In genomic region chr16:4692460-4693295, GRCh38 we compare ENCODE assay signal across 1 cellular context.
TF ChIP-seq lines count a peak whose summit lies in the region.

No MANE protein-coding gene starts in this region.

TF ChIP-seq in H1, 55 proteins besides CTCF, POLR2A, EP300 and RAD21:
- TF ChIP-seq POLR2AphosphoS5 (IDR thresholded peaks at IDR 0.05; ENCODE audit: low read depth, low read length) (0 out of 2 replicates have a peak, but pooled peaks have one; percentile 36), GABPA (IDR thresholded peaks at IDR 0.05; ENCODE audit: borderline replicate concordance, insufficient read depth, low read length) (0 out of 2 replicates have a peak, but pooled peaks have one; percentile 16), NRF1 (IDR thresholded peaks at IDR 0.05; ENCODE audit: low read depth, low read length) (no peak)
